ENCODE assay signal across 38 cellular contexts in genomic region chr17:43931062-43931571, GRCh38. TPM values are rescaled to one million over a fixed set of nuclear protein-coding genes. Genes with fewer than 3 reads are reported as not detected.
DNase-seq lines count a peak whose midpoint lies in the region; ATAC-seq, FAIRE-seq and TF ChIP-seq lines count a peak whose summit lies in the region.
"Had no signal": no experiment of that assay in that cellular context is flagged by ENCODE, and none has a peak within 500 bp of the region (broad histone marks: within the 10 kb centered on the region; RNA-seq: fewer than 3 reads in every experiment).

No MANE protein-coding gene starts in this region.

- peak; percentile 87 for DNase-seq in Caki2 (ENCODE audit: low read depth)
- peak; percentile 83 for DNase-seq in kidney tubule cell (ENCODE audit: low spot score)
- peak in 5 of 6 donors; percentile 78 to 91 (median 86) for DNase-seq in pancreas
- DNase-seq in NCI-H1092 (lab: John Stamatoyannopoulos, UW): no peak
- DNase-seq in foreskin fibroblast: no peak
- DNase-seq in T-cell: no peak
- DNase-seq: activated CD4-positive, alpha-beta T cell treated with anti-CD3 and anti-CD28 coated beads for 36 hours; activated CD8-positive, alpha-beta T cell treated with anti-CD3 and anti-CD28 coated beads, Interleukin-2, amount 10 ng/mL, durations not matched to agents 7 days and 5 days; caudate nucleus; EL; esophagus squamous epithelium; gastrocnemius medialis; hypothalamus; immature natural killer cell; lower lobe of right lung; NCI-H1417 treated with DMSO at 0.1 percent for 48 hours; NCI-H2081 treated with DMSO at 0.1 percent for 48 hours; NCI-H226; NCI-H748 treated with DMSO at 0.1 percent for 48 hours; SK-N-SH; stimulated activated CD4-positive, alpha-beta T cell treated with anti-CD3 and anti-CD28 coated beads, Interleukin-15, amount 100 ng/mL, for 24 hours; stimulated activated naive B cell treated with anti-CD40 and anti-IgM and Interleukin-4, amounts not matched to agents 10 μg/mL and 1 μg/mL and 100 μg/mL, for 72 hours; upper lobe of right lung had no signal

- CTCF ChIA-PET in T-cell (lab: Charles Lee): interaction anchor here in 1 of 2 donors (0.5 to 0.7 kb wide), 2 partner anchors 44 to 48 kb away, joined by 3 to 5 read pairs; no protein-coding TSS in a partner anchor

- H3K4me3 Mint-ChIP-seq in T-cell: no peak overlapping the region
- H3K4me3 Mint-ChIP-seq: activated CD4-positive, alpha-beta T cell treated with anti-CD3 and anti-CD28 coated beads for 36 hours; activated CD8-positive, alpha-beta T cell treated with anti-CD3 and anti-CD28 coated beads, Interleukin-2, amount 10 ng/mL, durations not matched to agents 7 days and 5 days; immature natural killer cell; neural progenitor cell; stimulated activated naive B cell treated with anti-CD40 and anti-IgM and Interleukin-4, amounts not matched to agents 10 μg/mL and 1 μg/mL and 100 μg/mL, for 72 hours had no signal

- TF ChIP-seq EP300 in Ishikawa (IDR thresholded peaks at IDR 0.05; ENCODE audit: borderline replicate concordance): no peak

- H3K36me3 ChIP-seq in pancreas: no peaks in the 10 kb centered on the region
- H3K36me3 ChIP-seq: ascending aorta, esophagus squamous epithelium, gastrocnemius medialis, lower lobe of right lung, neural progenitor cell, upper lobe of right lung had no signal

- no peak overlapping the region for H3K27ac ChIP-seq in pancreas
- H3K27ac ChIP-seq: ascending aorta, C4-2B, esophagus squamous epithelium, gastrocnemius medialis, KMS-11, lower lobe of right lung, neural progenitor cell, RWPE1, upper lobe of right lung had no signal

- no peaks in the 10 kb centered on the region for H3K9me3 Mint-ChIP-seq in T-cell
- H3K9me3 Mint-ChIP-seq: activated naive CD4-positive, alpha-beta T cell treated with anti-CD3 and anti-CD28 coated beads, Interleukin-2, amount 50 U/mL, for 72 hours; activated T-helper 2 cell treated with anti-CD3 and anti-CD28 coated beads, Interferon-gamma antibody, Interleukin-2, Interleukin-4, amounts not matched to agents 10 μg/mL and 5 μg/mL and 100 μg/mL, durations not matched to agents 14 hours and 24 hours and 36 hours; immature natural killer cell; neural progenitor cell; stimulated activated naive B cell treated with anti-CD40 and anti-IgM and Interleukin-4, amounts not matched to agents 10 μg/mL and 1 μg/mL and 100 μg/mL, for 72 hours had no signal

- H3K9me3 ChIP-seq in pancreas: no peaks in the 10 kb centered on the region
- H3K9me3 ChIP-seq: ascending aorta, esophagus squamous epithelium, gastrocnemius medialis, lower lobe of right lung, SK-N-SH, upper lobe of right lung had no signal

- no peak for TF ChIP-seq RAD21 in Ishikawa (IDR thresholded peaks at IDR 0.05; ENCODE audit: low read depth)

- no peak for TF ChIP-seq CTCF in pancreas (IDR thresholded peaks at IDR 0.05)
- no peak for TF ChIP-seq CTCF in foreskin fibroblast (IDR thresholded peaks at IDR 0.05; ENCODE audit: low read depth, low read length)

- H3K4me1 Mint-ChIP-seq in T-cell: peaks cover 24 to 29% (median 25%) of the 10 kb centered on the region in 3 donors

- POLR2A ChIA-PET in T-cell (lab: Charles Lee): no interaction called here

- H3K27me3 Mint-ChIP-seq in T-cell: peaks cover 0 to 14% of the 10 kb centered on the region in 2 donors

- ATAC-seq in pancreas (peak; percentile 87 to 95 (median 92)), T-cell (replicated peaks in 1 of 4) (no peak), GM18511 (IDR thresholded peaks at IDR 0.05; ENCODE audit: unreplicated experiment) (no peak)
- ATAC-seq: activated CD4-positive, alpha-beta T cell treated with anti-CD3 and anti-CD28 coated beads for 36 hours; activated CD8-positive, alpha-beta T cell treated with anti-CD3 and anti-CD28 coated beads, Interleukin-2, amount 10 ng/mL, durations not matched to agents 7 days and 5 days; activated naive CD4-positive, alpha-beta T cell treated with anti-CD3 and anti-CD28 coated beads, Interleukin-2, amount 50 U/mL, for 72 hours; gastrocnemius medialis; GM12878; lower lobe of right lung; sciatic nerve; stimulated activated naive B cell treated with anti-CD40 and anti-IgM and Interleukin-4, amounts not matched to agents 10 μg/mL and 1 μg/mL and 100 μg/mL, for 72 hours; upper lobe of right lung had no signal

- no peak overlapping the region for H3K27ac Mint-ChIP-seq in T-cell
- H3K27ac Mint-ChIP-seq: activated CD4-positive, alpha-beta T cell treated with anti-CD3 and anti-CD28 coated beads for 36 hours; activated CD8-positive, alpha-beta T cell treated with anti-CD3 and anti-CD28 coated beads, Interleukin-2, amount 10 ng/mL, durations not matched to agents 7 days and 5 days; activated naive CD4-positive, alpha-beta T cell treated with anti-CD3 and anti-CD28 coated beads, Interleukin-2, amount 50 U/mL, for 72 hours; activated T-helper 2 cell treated with anti-CD3 and anti-CD28 coated beads, Interferon-gamma antibody, Interleukin-2, Interleukin-4, amounts not matched to agents 10 μg/mL and 5 μg/mL and 100 μg/mL, durations not matched to agents 14 hours and 24 hours and 36 hours; immature natural killer cell; neural progenitor cell; stimulated activated naive B cell treated with anti-CD40 and anti-IgM and Interleukin-4, amounts not matched to agents 10 μg/mL and 1 μg/mL and 100 μg/mL, for 72 hours had no signal

- intact Hi-C loops in pancreas (cut with DNase I): no loop called here

- peaks cover 0 to 6% (median 0%) of the 10 kb centered on the region in 3 donors for H3K4me1 ChIP-seq in pancreas

- no peak for FAIRE-seq in pancreas (lab: Jason Lieb, UNC)
- FAIRE-seq: endometrium, GM12878, H1 had no signal

- WGBS in pancreas, 2 donors: 13 to 18% methylated on average over 5 of the region's 5 CpGs

- H3K36me3 Mint-ChIP-seq in T-cell: no peaks in the 10 kb centered on the region
- H3K36me3 Mint-ChIP-seq: immature natural killer cell; neural progenitor cell; stimulated activated naive B cell treated with anti-CD40 and anti-IgM and Interleukin-4, amounts not matched to agents 10 μg/mL and 1 μg/mL and 100 μg/mL, for 72 hours had no signal

- H3K4me3 ChIP-seq in pancreas (no peak overlapping the region), foreskin fibroblast (ENCODE audit: low read depth in 1 of 2, low read length in 2 of 2) (no peak overlapping the region)
- H3K4me3 ChIP-seq: ascending aorta, esophagus squamous epithelium, gastrocnemius medialis, GM12878, lower lobe of right lung, neural progenitor cell, upper lobe of right lung had no signal

- no peaks in the 10 kb centered on the region for H3K27me3 ChIP-seq in pancreas
- H3K27me3 ChIP-seq: ascending aorta had no signal

- in situ Hi-C loops in Caki2 (cut with HindIII; ENCODE audit: low pct_unique_long_range_greater_than_20kb, low sequenced_read_pairs): no loop called here

TF ChIP-seq in Ishikawa, 13 proteins besides CTCF, POLR2A, EP300 and RAD21:
- TF ChIP-seq NFIC (IDR thresholded peaks at IDR 0.05) (no peak), USF1 (IDR thresholded peaks at IDR 0.05) (no peak), YY1 (IDR thresholded peaks at IDR 0.05; ENCODE audit: low read depth) (no peak), TCF12 (IDR thresholded peaks at IDR 0.05; ENCODE audit: low read depth) (peak; percentile 20; the same call in 1 of the 2 replicates), TAF1 (IDR thresholded peaks at IDR 0.05; ENCODE audit: low read depth) (no peak), CEBPB (IDR thresholded peaks at IDR 0.05) (no peak)

RNA-seq across cellular contexts. Expression of gene PPY, which starts 11.2 kb away (rescaled TPM):
- not detected in 2 replicates for total RNA-seq in Caki2 (2014; rRNA removed; shearing (Covaris generic); ENCODE audit: low replicate concordance)
- 10 to 100 TPM in 4 of 6 donors, 1 to 10 TPM in 2; 7.2 to 46.0 (median 22.7) TPM for total RNA-seq in pancreas
- polyA plus RNA-seq in pancreas: 100 to 1,000 TPM in 1 of 2 donors, 10 to 100 TPM in 1; 57.7 to 392 TPM
- total RNA-seq in T-cell: not detected
- total RNA-seq: activated CD4-positive, alpha-beta T cell treated with anti-CD3 and anti-CD28 coated beads for 36 hours; activated CD8-positive, alpha-beta T cell treated with anti-CD3 and anti-CD28 coated beads, Interleukin-2, amount 10 ng/mL, durations not matched to agents 7 days and 5 days; activated naive CD4-positive, alpha-beta T cell treated with anti-CD3 and anti-CD28 coated beads, Interleukin-2, amount 50 U/mL, for 72 hours; activated T-helper 2 cell treated with anti-CD3 and anti-CD28 coated beads, Interferon-gamma antibody, Interleukin-2, Interleukin-4, amounts not matched to agents 10 μg/mL and 5 μg/mL and 100 μg/mL, durations not matched to agents 14 hours and 24 hours and 36 hours; ascending aorta; dermis microvascular lymphatic vessel endothelial cell; esophagus squamous epithelium; gastrocnemius medialis; GM12878; H1; lower lobe of right lung; sciatic nerve; T-helper 2 cell treated with Interferon-gamma antibody and Interleukin-4, amounts not matched to agents 100 ng/mL and 5 ng/mL, for 36 hours; upper lobe of right lung had no signal
- polyA plus RNA-seq: immature natural killer cell, SK-N-SH had no signal

RNA-seq across cellular contexts. Expression of gene PYY, which starts 22.6 kb away (rescaled TPM):
- total RNA-seq in Caki2 (2014; rRNA removed; shearing (Covaris generic); ENCODE audit: low replicate concordance): not detected in 2 replicates
- total RNA-seq in pancreas (under 1 TPM in 2 of 6 donors, not detected in 4; 0.35 to 0.49 TPM), T-cell (not detected)
- 1 to 10 TPM in 1 of 2 donors, under 1 TPM in 1; 0.66 to 1.1 TPM for polyA plus RNA-seq in pancreas
- total RNA-seq: activated CD4-positive, alpha-beta T cell treated with anti-CD3 and anti-CD28 coated beads for 36 hours; activated CD8-positive, alpha-beta T cell treated with anti-CD3 and anti-CD28 coated beads, Interleukin-2, amount 10 ng/mL, durations not matched to agents 7 days and 5 days; activated naive CD4-positive, alpha-beta T cell treated with anti-CD3 and anti-CD28 coated beads, Interleukin-2, amount 50 U/mL, for 72 hours; ascending aorta; dermis microvascular lymphatic vessel endothelial cell; esophagus squamous epithelium; gastrocnemius medialis; GM12878; lower lobe of right lung; sciatic nerve; T-helper 2 cell treated with Interferon-gamma antibody and Interleukin-4, amounts not matched to agents 100 ng/mL and 5 ng/mL, for 36 hours; upper lobe of right lung had no signal
- polyA plus RNA-seq: immature natural killer cell had no signal

RNA-seq across cellular contexts. Expression of gene MPP2, which starts 23.8 kb away (rescaled TPM):
- total RNA-seq in Caki2 (2014; rRNA removed; shearing (Covaris generic); ENCODE audit: low replicate concordance): 4.8 and 8.1 TPM in 2 replicates
- total RNA-seq in pancreas (1 to 10 TPM; 1.0 to 2.9 (median 2.1) TPM), T-cell (1 to 10 TPM; 1.6 to 5.6 (median 3.2) TPM)
- 1 to 10 TPM; 1.9 to 6.6 TPM for polyA plus RNA-seq in pancreas

Comparison
In these comparisons a context has a peak if more than half of its experiments do, and no peak if none do; other contexts are left out.
1. DNase-seq: peak in Caki2 (single experiment), kidney tubule cell (single experiment) and pancreas (5 of 6); none in NCI-H1092 (single experiment), foreskin fibroblast (0 of 2) and T-cell (0 of 34).
2. ATAC-seq: peak in pancreas (4 of 4); none in T-cell (0 of 4) and GM18511 (single experiment).